Comparison of ENCODE assay signal across 22 cellular contexts in the genomic region with DNA sequence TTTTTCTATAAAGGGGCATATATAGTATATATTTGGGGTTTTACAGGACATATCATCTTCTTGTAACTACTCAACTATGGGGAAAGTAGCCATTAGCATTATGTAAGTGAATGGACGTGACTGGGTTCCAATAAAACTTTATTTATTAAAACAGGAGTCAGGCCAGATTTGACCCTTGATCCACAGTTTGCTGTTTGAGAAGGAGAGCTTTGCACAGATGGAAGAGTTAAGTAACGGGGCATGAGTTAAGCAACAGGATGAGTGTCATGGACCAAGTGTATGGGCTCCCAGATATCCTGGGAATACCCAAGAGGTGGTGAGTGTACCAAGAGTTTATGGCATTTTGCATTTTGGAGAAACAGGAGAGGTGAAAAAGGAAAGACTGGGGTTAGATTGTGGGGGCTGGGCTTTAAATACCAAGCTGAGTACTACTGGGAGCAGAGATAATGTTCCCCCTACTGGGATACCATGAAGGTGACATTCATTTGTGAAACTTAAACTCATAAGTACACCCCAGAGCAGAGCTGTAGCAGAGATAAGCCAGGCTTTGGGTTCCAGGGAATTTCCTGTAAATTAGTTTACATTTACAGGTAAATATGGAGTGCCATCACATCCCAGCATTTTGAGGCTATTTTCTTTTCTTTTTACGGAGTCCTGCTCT. TPM values are rescaled to one million over a fixed set of nuclear protein-coding genes. Genes with fewer than 3 reads are reported as not detected.
"Had no signal": no experiment of that assay in that cellular context is flagged by ENCODE, and none has a peak within 500 bp of the region (broad histone marks: within the 10 kb centered on the region; RNA-seq: fewer than 3 reads in every experiment).

No MANE protein-coding gene starts in this region.

- H3K4me3 Mint-ChIP-seq: central memory CD8-positive, alpha-beta T cell; effector memory CD8-positive, alpha-beta T cell; natural killer cell treated with Interleukin-12 subunit alpha and Interleukin-12 subunit beta and Interleukin-15 and Interleukin-18, amount 100 ng/mL, for 72 hours had no signal

- H3K27ac ChIP-seq: ascending aorta, brain microvascular endothelial cell, esophagus squamous epithelium, ovary, prostate gland, upper lobe of left lung, WERI-Rb-1 had no signal

- H3K27me3 ChIP-seq: ascending aorta, brain microvascular endothelial cell, ovary, upper lobe of left lung had no signal

- H3K9me3 ChIP-seq: ascending aorta, esophagus squamous epithelium, ovary, prostate gland, upper lobe of left lung had no signal

- ATAC-seq: activated naive CD4-positive, alpha-beta T cell treated with anti-CD3 and anti-CD28 coated beads, Interleukin-2, amount 50 U/mL, for 72 hours; effector memory CD8-positive, alpha-beta T cell; left ventricle myocardium superior; natural killer cell treated with Interleukin-12 subunit alpha and Interleukin-12 subunit beta and Interleukin-15 and Interleukin-18, amount 100 ng/mL, for 72 hours; stimulated activated naive CD8-positive, alpha-beta T cell treated with anti-CD3 and anti-CD28 coated beads, Interleukin-15, Interleukin-2, amounts not matched to agents 100 U/mL and 50 U/mL, for 24 hours had no signal

- H3K27ac Mint-ChIP-seq: activated naive CD4-positive, alpha-beta T cell treated with anti-CD3 and anti-CD28 coated beads, Interleukin-2, amount 50 U/mL, for 72 hours; natural killer cell treated with Interleukin-12 subunit alpha and Interleukin-12 subunit beta and Interleukin-15 and Interleukin-18, amount 100 ng/mL, for 72 hours had no signal

- H3K36me3 Mint-ChIP-seq: activated naive CD4-positive, alpha-beta T cell treated with anti-CD3 and anti-CD28 coated beads, Interleukin-2, amount 50 U/mL, for 72 hours; natural killer cell treated with Interleukin-12 subunit alpha and Interleukin-12 subunit beta and Interleukin-15 and Interleukin-18, amount 100 ng/mL, for 72 hours had no signal

- H3K36me3 ChIP-seq: ascending aorta, brain microvascular endothelial cell, esophagus squamous epithelium, ovary, prostate gland, upper lobe of left lung, WERI-Rb-1 had no signal

- H3K4me3 ChIP-seq: ascending aorta, esophagus squamous epithelium, ovary, prostate gland, upper lobe of left lung had no signal

- H3K9me3 Mint-ChIP-seq: activated naive CD4-positive, alpha-beta T cell treated with anti-CD3 and anti-CD28 coated beads, Interleukin-2, amount 50 U/mL, for 72 hours; central memory CD8-positive, alpha-beta T cell; effector memory CD8-positive, alpha-beta T cell; natural killer cell treated with Interleukin-12 subunit alpha and Interleukin-12 subunit beta and Interleukin-15 and Interleukin-18, amount 100 ng/mL, for 72 hours had no signal

- DNase-seq: activated CD4-positive, alpha-beta T cell treated with anti-CD3 and anti-CD28 coated beads for 1 hour; activated T-cell treated with anti-CD3 and anti-CD28 coated beads, Interleukin-2, amount 50 U/mL, for 1 hour; brain microvascular endothelial cell; effector memory CD8-positive, alpha-beta T cell; esophagus squamous epithelium; foreskin melanocyte; glutamatergic neuron; hippocampal formation; left ventricle myocardium superior; midbrain; ovary; stimulated activated CD4-positive, alpha-beta T cell treated with anti-CD3 and anti-CD28 coated beads, Interleukin-4, amount 100 ng/mL, for 24 hours; stimulated activated naive CD8-positive, alpha-beta T cell treated with anti-CD3 and anti-CD28 coated beads, Interleukin-15, Interleukin-2, amounts not matched to agents 100 U/mL and 50 U/mL, for 24 hours; upper lobe of left lung; WERI-Rb-1 had no signal

- H3K4me1 ChIP-seq: prostate gland, upper lobe of left lung had no signal

RNA-seq across cellular contexts. Expression of gene SCUBE3, which starts 18.5 kb away (rescaled TPM):
- total RNA-seq: T-helper 2 cell treated with Interferon-gamma antibody and Interleukin-4, amounts not matched to agents 100 ng/mL and 5 ng/mL, for 36 hours had no signal

RNA-seq across cellular contexts. Expression of gene TCP11, which starts 54.1 kb away (rescaled TPM):
- total RNA-seq: activated naive CD4-positive, alpha-beta T cell treated with anti-CD3 and anti-CD28 coated beads, Interleukin-2, amount 50 U/mL, for 72 hours; left ventricle myocardium superior; natural killer cell treated with Interleukin-12 subunit alpha and Interleukin-12 subunit beta and Interleukin-15 and Interleukin-18, amount 100 ng/mL, for 72 hours; subcutaneous adipose tissue; T-helper 2 cell treated with Interferon-gamma antibody and Interleukin-4, amounts not matched to agents 100 ng/mL and 5 ng/mL, for 36 hours had no signal
